ENCODE assay signal across 18 cellular contexts in genomic region chr18:10376735-10377134, GRCh38.
A peak's percentile ranks its signal among the peaks of the same experiment; 100 is the strongest.
DNase-seq lines count a peak whose midpoint lies in the region; ATAC-seq and TF ChIP-seq lines count a peak whose summit lies in the region.
"Had no signal": no experiment of that assay in that cellular context is flagged by ENCODE, and none has a peak within 500 bp of the region (broad histone marks: within the 10 kb centered on the region; RNA-seq: fewer than 3 reads in every experiment).

No MANE protein-coding gene starts in this region.

- no peak for TF ChIP-seq CTCF in astrocyte of the cerebellum (IDR thresholded peaks at IDR 0.05; ENCODE audit: low read depth, low read length, missing control alignments)

- H3K4me3 Mint-ChIP-seq in activated CD4-positive, alpha-beta T cell treated with anti-CD3 and anti-CD28 coated beads, Interleukin-2, amount 10 ng/mL, durations not matched to agents 24 days and 14 days, result no peak overlapping the region
- H3K4me3 Mint-ChIP-seq in activated naive CD8-positive, alpha-beta T cell treated with anti-CD3 and anti-CD28 coated beads for 36 hours, result no peak overlapping the region

- H3K27ac ChIP-seq in right cardiac atrium (ENCODE audit: low read length) (no peak overlapping the region), aorta (ENCODE audit: low read depth in 1 of 2, low read length in 2 of 2) (no peak overlapping the region)
- H3K27ac ChIP-seq: BLaER1, gastrocnemius medialis had no signal

- peak; percentile 18 for DNase-seq in activated CD4-positive, alpha-beta T cell treated with anti-CD3 and anti-CD28 coated beads, Interleukin-2, amount 10 ng/mL, durations not matched to agents 24 days and 14 days
- no peak for DNase-seq in activated CD4-positive, alpha-beta T cell treated with anti-CD3 and anti-CD28 coated beads for 4 hours
- peak; percentile 70 for DNase-seq in astrocyte of the cerebellum (ENCODE audit: low read depth)
- DNase-seq in right cardiac atrium, result peak; percentile 58 to 91 (median 83)
- DNase-seq in aorta, result no peak
- no peak for DNase-seq in activated naive CD8-positive, alpha-beta T cell treated with anti-CD3 and anti-CD28 coated beads for 36 hours
- no peak for DNase-seq in SKM-1 treated with dmso at 0.1 percent for 144 hours (lab: John Stamatoyannopoulos, UW; ENCODE audit: unreplicated experiment)
- no peak for DNase-seq in NCI-H1930 (lab: John Stamatoyannopoulos, UW)
- DNase-seq: activated CD4-positive, alpha-beta T cell treated with anti-CD3 and anti-CD28 coated beads, Interleukin-2, amount 50 U/mL, for 48 hours; activated gamma-delta T cell; central memory CD4-positive, alpha-beta T cell; erythroblast; gastrocnemius medialis; PC-3; stimulated activated CD4-positive, alpha-beta T cell treated with anti-CD3 and anti-CD28 coated beads, Interleukin-12 subunit alpha, Interleukin-12 subunit beta, amount 100 ng/mL, for 4 hours had no signal

- ATAC-seq in right cardiac atrium (peak; percentile 91 to 93), aorta (ENCODE audit: low FRiP score) (peak; percentile 67)
- ATAC-seq: gastrocnemius medialis, left lobe of liver, PC-3 had no signal

- H3K27me3 ChIP-seq in right cardiac atrium (ENCODE audit: control insufficient read depth, insufficient read depth), result no peaks in the 10 kb centered on the region
- H3K27me3 ChIP-seq in aorta (ENCODE audit: control insufficient read depth in 1 of 2, insufficient read depth in 2 of 2, low read length in 1 of 2), result no peaks in the 10 kb centered on the region
- H3K27me3 ChIP-seq: BLaER1, gastrocnemius medialis had no signal

- peaks cover 2% of the 10 kb centered on the region for H3K4me1 Mint-ChIP-seq in activated CD4-positive, alpha-beta T cell treated with anti-CD3 and anti-CD28 coated beads, Interleukin-2, amount 10 ng/mL, durations not matched to agents 24 days and 14 days
- peaks cover 3% of the 10 kb centered on the region for H3K4me1 Mint-ChIP-seq in activated naive CD8-positive, alpha-beta T cell treated with anti-CD3 and anti-CD28 coated beads for 36 hours

- in situ Hi-C loops in astrocyte of the cerebellum (cut with HindIII; ENCODE audit: low sequenced_read_pairs), result no loop called here

- intact Hi-C loops in activated CD4-positive, alpha-beta T cell treated with anti-CD3 and anti-CD28 coated beads, Interleukin-2, amount 10 ng/mL, durations not matched to agents 24 days and 14 days (cut with micrococcal nuclease), result no loop called here
- intact Hi-C loops in right cardiac atrium (cut with DNase I) (no loop called here), aorta (cut with DNase I) (no loop called here)

- WGBS in right cardiac atrium, result 56% methylated on average over 10 of the region's 10 CpGs
- 9 to 10% methylated on average over 10 of the region's 10 CpGs for WGBS in aorta, 2 donors

- H3K4me3 ChIP-seq in astrocyte of the cerebellum (ENCODE audit: low read depth, low read length), result no peak overlapping the region
- H3K4me3 ChIP-seq in right cardiac atrium (ENCODE audit: low read length), result no peak overlapping the region
- no peak overlapping the region for H3K4me3 ChIP-seq in aorta (ENCODE audit: low read length in 2 of 2)
- H3K4me3 ChIP-seq: BLaER1, gastrocnemius medialis, HAP-1 had no signal

- no peaks in the 10 kb centered on the region for H3K36me3 Mint-ChIP-seq in activated CD4-positive, alpha-beta T cell treated with anti-CD3 and anti-CD28 coated beads, Interleukin-2, amount 10 ng/mL, durations not matched to agents 24 days and 14 days (ENCODE audit: low read depth)
- no peaks in the 10 kb centered on the region for H3K36me3 Mint-ChIP-seq in activated naive CD8-positive, alpha-beta T cell treated with anti-CD3 and anti-CD28 coated beads for 36 hours

- no peaks in the 10 kb centered on the region for H3K4me1 ChIP-seq in right cardiac atrium (ENCODE audit: control insufficient read depth, insufficient read depth, low read length)
- H3K4me1 ChIP-seq in aorta (ENCODE audit: control insufficient read depth in 1 of 2, insufficient read depth in 2 of 2, low read length in 2 of 2), result no peaks in the 10 kb centered on the region
- H3K4me1 ChIP-seq: gastrocnemius medialis had no signal

- H3K27me3 Mint-ChIP-seq in activated CD4-positive, alpha-beta T cell treated with anti-CD3 and anti-CD28 coated beads, Interleukin-2, amount 10 ng/mL, durations not matched to agents 24 days and 14 days, result peaks cover 4% of the 10 kb centered on the region
- no peaks in the 10 kb centered on the region for H3K27me3 Mint-ChIP-seq in activated naive CD8-positive, alpha-beta T cell treated with anti-CD3 and anti-CD28 coated beads for 36 hours

- H3K9me3 ChIP-seq in right cardiac atrium (ENCODE audit: control insufficient read depth, low read length), result no peaks in the 10 kb centered on the region
- no peaks in the 10 kb centered on the region for H3K9me3 ChIP-seq in aorta (ENCODE audit: control insufficient read depth, low read length)
- H3K9me3 ChIP-seq: BLaER1, gastrocnemius medialis had no signal

- no peaks in the 10 kb centered on the region for H3K36me3 ChIP-seq in aorta (ENCODE audit: control insufficient read depth in 1 of 2, insufficient read depth in 2 of 2, low read length in 1 of 2)
- H3K36me3 ChIP-seq: BLaER1, gastrocnemius medialis, HAP-1 had no signal

- no peak overlapping the region for H3K27ac Mint-ChIP-seq in activated CD4-positive, alpha-beta T cell treated with anti-CD3 and anti-CD28 coated beads, Interleukin-2, amount 10 ng/mL, durations not matched to agents 24 days and 14 days
- H3K27ac Mint-ChIP-seq in activated naive CD8-positive, alpha-beta T cell treated with anti-CD3 and anti-CD28 coated beads for 36 hours, result no peak overlapping the region

- no peaks in the 10 kb centered on the region for H3K9me3 Mint-ChIP-seq in activated CD4-positive, alpha-beta T cell treated with anti-CD3 and anti-CD28 coated beads, Interleukin-2, amount 10 ng/mL, durations not matched to agents 24 days and 14 days
- H3K9me3 Mint-ChIP-seq in activated naive CD8-positive, alpha-beta T cell treated with anti-CD3 and anti-CD28 coated beads for 36 hours, result no peaks in the 10 kb centered on the region

Comparison
In these comparisons a context has a peak if more than half of its experiments do, and no peak if none do; other contexts are left out.
1. DNase-seq: peak in activated CD4-positive, alpha-beta T cell treated with anti-CD3 and anti-CD28 coated beads, Interleukin-2, amount 10 ng/mL, durations not matched to agents 24 days and 14 days (single experiment), astrocyte of the cerebellum (single experiment) and right cardiac atrium (3 of 3); none in activated CD4-positive, alpha-beta T cell treated with anti-CD3 and anti-CD28 coated beads for 4 hours (0 of 2), aorta (0 of 2), activated naive CD8-positive, alpha-beta T cell treated with anti-CD3 and anti-CD28 coated beads for 36 hours (single experiment), SKM-1 treated with dmso at 0.1 percent for 144 hours (single experiment) and NCI-H1930 (0 of 2).